25 cellular contexts compared by ENCODE assay signal in the genomic region with DNA sequence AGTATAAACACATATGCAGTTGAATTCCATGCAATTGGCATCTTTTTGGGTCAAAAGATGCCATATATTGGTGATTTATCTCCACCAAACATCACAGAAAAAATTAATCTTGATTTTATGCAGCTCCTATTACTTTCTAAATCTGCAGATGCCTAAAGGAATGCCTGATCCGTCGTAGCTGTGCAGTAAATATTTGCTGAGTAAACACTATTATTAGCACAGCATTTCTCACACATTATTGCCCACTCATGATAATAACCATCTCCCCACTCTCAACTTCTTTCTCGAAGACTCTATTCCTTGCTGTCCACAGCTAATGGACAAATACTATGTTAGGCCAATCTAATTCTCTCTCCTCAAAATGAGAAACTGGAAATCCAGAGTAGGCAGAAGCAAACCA.
"Had no signal": no experiment of that assay in that cellular context is flagged by ENCODE, and none has a peak within 500 bp of the region (broad histone marks: within the 10 kb centered on the region; RNA-seq: fewer than 3 reads in every experiment).

No MANE protein-coding gene starts in this region.

- H3K4me1 ChIP-seq: neural progenitor cell, parathyroid adenoma, psoas muscle, stomach, thyroid gland, tibial nerve, upper lobe of left lung, vagina had no signal

- ATAC-seq: natural killer cell; psoas muscle; right cardiac atrium; sciatic nerve; stimulated activated effector memory CD8-positive, alpha-beta T cell treated with anti-CD3 and anti-CD28 coated beads, Interleukin-12 subunit alpha, Interleukin-12 subunit beta, amount 100 ng/mL, for 72 hours; stimulated activated naive B cell treated with anti-CD40 and anti-IgM and Interleukin-4, amounts not matched to agents 10 μg/mL and 1 μg/mL and 100 μg/mL, for 72 hours had no signal

- H3K36me3 ChIP-seq: neural progenitor cell, ovary, stomach, thoracic aorta, thyroid gland, tibial nerve, upper lobe of left lung, vagina had no signal

- H3K4me3 ChIP-seq: neural progenitor cell, ovary, psoas muscle, stomach, thoracic aorta, thyroid gland, tibial nerve, upper lobe of left lung, vagina had no signal

- DNase-seq: natural killer cell; occipital lobe; ovary; posterior cingulate gyrus; psoas muscle; right cardiac atrium; small intestine; stimulated activated CD4-positive, alpha-beta T cell treated with anti-CD3 and anti-CD28 coated beads, Interleukin-15, amount 100 ng/mL, for 24 hours; stimulated activated CD4-positive, alpha-beta T cell treated with anti-CD3 and anti-CD28 coated beads, Interleukin-2, amount 100 ng/mL, for 24 hours; stimulated activated CD4-positive, alpha-beta T cell treated with anti-CD3 and anti-CD28 coated beads, Interleukin-2, amount 100 ng/mL, for 48 hours; stimulated activated CD4-positive, alpha-beta T cell treated with anti-CD3 and anti-CD28 coated beads, Interleukin-4, amount 100 ng/mL, for 24 hours; stimulated activated naive B cell treated with anti-CD40 and anti-IgM and Interleukin-4, amounts not matched to agents 10 μg/mL and 1 μg/mL and 100 μg/mL, for 72 hours; stimulated activated naive CD4-positive, alpha-beta T cell treated with Interleukin-2 at 50 U/mL for 16 hours; stomach; thyroid gland; trophoblast cell; upper lobe of left lung had no signal

- H3K27ac ChIP-seq: neural progenitor cell, ovary, parathyroid adenoma, psoas muscle, stomach, thoracic aorta, thyroid gland, tibial nerve, upper lobe of left lung, vagina had no signal

- H3K79me2 ChIP-seq: parathyroid adenoma had no signal

- H2AFZ ChIP-seq: neural progenitor cell, parathyroid adenoma had no signal

- H3K9me3 ChIP-seq: ovary, psoas muscle, stomach, thoracic aorta, thyroid gland, tibial nerve, upper lobe of left lung, vagina had no signal

- H3K27me3 ChIP-seq: neural progenitor cell, ovary, stomach, thyroid gland, tibial nerve, upper lobe of left lung, vagina had no signal

- H3K9ac ChIP-seq: neural progenitor cell, parathyroid adenoma had no signal

- H3K4me2 ChIP-seq: neural progenitor cell had no signal

- FAIRE-seq: urothelium cell line had no signal
